33 cellular contexts compared by ENCODE assay signal in the genomic region with DNA sequence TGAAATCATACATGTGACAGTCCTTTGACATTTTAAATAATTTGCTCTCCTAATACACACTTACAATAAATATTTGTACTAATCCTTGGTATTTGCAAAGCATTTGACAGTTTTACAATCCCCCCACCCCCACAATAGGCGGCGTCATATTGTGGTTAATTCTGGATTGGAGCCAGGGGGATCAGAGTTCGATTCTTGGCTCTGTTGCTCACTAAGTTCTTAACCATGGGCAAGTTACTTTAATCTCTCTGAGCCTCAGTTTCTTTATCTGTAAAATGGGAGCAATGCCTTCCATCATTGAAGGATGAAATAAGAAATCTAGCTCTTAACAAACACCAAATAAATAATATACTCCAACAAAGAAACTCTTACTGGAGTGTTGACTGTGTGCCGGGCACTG. TPM values are rescaled to one million over a fixed set of nuclear protein-coding genes. Genes with fewer than 3 reads are reported as not detected.
"Had no signal": no experiment of that assay in that cellular context is flagged by ENCODE, and none has a peak within 500 bp of the region (broad histone marks: within the 10 kb centered on the region; RNA-seq: fewer than 3 reads in every experiment).

No MANE protein-coding gene starts in this region.

- H3K4me1 ChIP-seq: left ventricle myocardium inferior, parathyroid adenoma, right atrium auricular region, stomach, suprapubic skin, tibial artery, upper lobe of right lung had no signal

- H3K4me3 ChIP-seq: hepatocyte, left ventricle myocardium inferior, lung, neural progenitor cell, right atrium auricular region, stomach, suprapubic skin, thoracic aorta, tibial artery, upper lobe of right lung had no signal

- DNase-seq: islet precursor cell; left ventricle myocardium inferior; naive B cell; natural killer cell; nephron progenitor cell; occipital lobe; stimulated activated CD4-positive, alpha-beta T cell treated with anti-CD3 and anti-CD28 coated beads, Interleukin-12 subunit alpha, Interleukin-12 subunit beta, amount 100 ng/mL, for 4 hours; stimulated activated CD4-positive, alpha-beta T cell treated with anti-CD3 and anti-CD28 coated beads, Interleukin-15, amount 100 ng/mL, for 24 hours; stimulated activated CD4-positive, alpha-beta T cell treated with anti-CD3 and anti-CD28 coated beads, Interleukin-2, amount 100 ng/mL, for 24 hours; stimulated activated CD4-positive, alpha-beta T cell treated with anti-CD3 and anti-CD28 coated beads, Interleukin-4, amount 100 ng/mL, for 1 hour; stimulated activated naive B cell treated with anti-CD40 and anti-IgM and Interleukin-4, amounts not matched to agents 10 μg/mL and 1 μg/mL and 100 μg/mL, for 72 hours; stimulated activated naive CD8-positive, alpha-beta T cell treated with anti-CD3 and anti-CD28 coated beads, Interleukin-15, Interleukin-2, amounts not matched to agents 100 U/mL and 50 U/mL, for 24 hours; stomach; tibial artery; trophoblast cell had no signal

- H3K79me2 ChIP-seq: hepatocyte, parathyroid adenoma had no signal

- H3K36me3 ChIP-seq: left ventricle myocardium inferior, neural progenitor cell, neutrophil, right atrium auricular region, stomach, suprapubic skin, thoracic aorta, tibial artery, upper lobe of right lung had no signal

- ATAC-seq: natural killer cell; sciatic nerve; stimulated activated naive B cell treated with anti-CD40 and anti-IgM and Interleukin-4, amounts not matched to agents 10 μg/mL and 1 μg/mL and 100 μg/mL, for 72 hours; stimulated activated naive CD8-positive, alpha-beta T cell treated with anti-CD3 and anti-CD28 coated beads, Interleukin-15, Interleukin-2, amounts not matched to agents 100 U/mL and 50 U/mL, for 24 hours; upper lobe of right lung had no signal

- H2AFZ ChIP-seq: hepatocyte, parathyroid adenoma had no signal

- H3K4me1 Mint-ChIP-seq: naive B cell; natural killer cell; stimulated activated naive B cell treated with anti-CD40 and anti-IgM and Interleukin-4, amounts not matched to agents 10 μg/mL and 1 μg/mL and 100 μg/mL, for 72 hours had no signal

- H3K36me3 Mint-ChIP-seq: mesothelial cell of epicardium; naive B cell; natural killer cell; neural progenitor cell; stimulated activated naive B cell treated with anti-CD40 and anti-IgM and Interleukin-4, amounts not matched to agents 10 μg/mL and 1 μg/mL and 100 μg/mL, for 72 hours had no signal

- H3K27me3 ChIP-seq: hepatocyte, neural progenitor cell, right atrium auricular region, upper lobe of right lung had no signal

- H3K9ac ChIP-seq: neural progenitor cell, parathyroid adenoma had no signal

- H3K4me2 ChIP-seq: hepatocyte had no signal

- H3K9me3 Mint-ChIP-seq: mesothelial cell of epicardium; naive B cell; natural killer cell; nephron progenitor cell; neural progenitor cell; stimulated activated naive B cell treated with anti-CD40 and anti-IgM and Interleukin-4, amounts not matched to agents 10 μg/mL and 1 μg/mL and 100 μg/mL, for 72 hours had no signal

- H3K27ac ChIP-seq: hepatocyte, left ventricle myocardium inferior, neural progenitor cell, neutrophil, parathyroid adenoma, right atrium auricular region, stomach, suprapubic skin, thoracic aorta, tibial artery, upper lobe of right lung had no signal

- H3K4me3 Mint-ChIP-seq: mesothelial cell of epicardium; naive B cell; natural killer cell; nephron progenitor cell; neural progenitor cell; stimulated activated naive B cell treated with anti-CD40 and anti-IgM and Interleukin-4, amounts not matched to agents 10 μg/mL and 1 μg/mL and 100 μg/mL, for 72 hours had no signal

- H3K27ac Mint-ChIP-seq: mesothelial cell of epicardium; naive B cell; natural killer cell; stimulated activated naive B cell treated with anti-CD40 and anti-IgM and Interleukin-4, amounts not matched to agents 10 μg/mL and 1 μg/mL and 100 μg/mL, for 72 hours had no signal

- H3K9me3 ChIP-seq: left ventricle myocardium inferior, neutrophil, right atrium auricular region, stomach, suprapubic skin, thoracic aorta, tibial artery, upper lobe of right lung had no signal

RNA-seq across cellular contexts. Expression of a gene that starts 23.8 kb away (rescaled TPM):
- total RNA-seq: hepatocyte, kidney epithelial cell, left ventricle myocardium inferior, mesothelial cell of epicardium, mononuclear cell, natural killer cell, osteocyte, pulmonary artery endothelial cell, renal cortical epithelial cell, right atrium auricular region, sciatic nerve, suprapubic skin, thoracic aorta had no signal
- polyA plus RNA-seq: hepatocyte, stomach had no signal

RNA-seq across cellular contexts. Expression of a gene that starts 38.6 kb away (rescaled TPM):
- total RNA-seq: hepatocyte, kidney epithelial cell, left ventricle myocardium inferior, lower leg skin, mesothelial cell of epicardium, mononuclear cell, natural killer cell, osteocyte, posterior vena cava, pulmonary artery endothelial cell, renal cortical epithelial cell, right atrium auricular region, sciatic nerve, suprapubic skin, thoracic aorta had no signal
- polyA plus RNA-seq: hepatocyte had no signal
